ENCODE assay signal across 1 cellular context in genomic region chr10:46247808-46248569, GRCh38.
A peak's percentile ranks its signal among the peaks of the same experiment; 100 is the strongest.
TF ChIP-seq lines count a peak whose summit lies in the region.

No MANE protein-coding gene starts in this region.

TF ChIP-seq in K562, 482 proteins besides CTCF, POLR2A, EP300 and RAD21 (continued from another document and continues in another):
- no peak for TF ChIP-seq THAP12 (CRISPR knock-in tag; IDR thresholded peaks at IDR 0.05)
- TF ChIP-seq ZKSCAN1 (IDR thresholded peaks at IDR 0.05; ENCODE audit: low read depth, low read length) = 0 out of 2 replicates have a peak, but pooled peaks have one; percentile 36
- TF ChIP-seq RERE (CRISPR knock-in tag; IDR thresholded peaks at IDR 0.05; ENCODE audit: borderline replicate concordance) = no peak
- peak; percentile 22 for TF ChIP-seq CCNT2 (IDR thresholded peaks at IDR 0.05; ENCODE audit: borderline replicate concordance, extremely low read depth, insufficient read length, low read depth, low read length)
- no peak for TF ChIP-seq FOXM1 (IDR thresholded peaks at IDR 0.05; ENCODE audit: low read depth)
- no peak for TF ChIP-seq FOXM1 (CRISPR knock-in tag; IDR thresholded peaks at IDR 0.05; ENCODE audit: low read depth)
- peak in 1 of 2 experiments; percentile 31; a peak in 1 of 4 replicates for TF ChIP-seq ZNF639 (CRISPR knock-in tag; conservative IDR thresholded peaks at IDR 0.05 in 1 of 2, IDR thresholded peaks at IDR 0.05 in 1 of 2)
- no peak for TF ChIP-seq TFAM (CRISPR knock-in tag; conservative IDR thresholded peaks at IDR 0.05)
- no peak for TF ChIP-seq SRSF3 (IDR thresholded peaks at IDR 0.05; ENCODE audit: insufficient read depth, low read length)
- TF ChIP-seq SUPT5H (IDR thresholded peaks at IDR 0.05) = no peak
- no peak for TF ChIP-seq HDAC2 (IDR thresholded peaks at IDR 0.05)
- 0 out of 4 replicates have a peak, but pooled peaks of 1 of the 2 experiments have one; percentile 15 for TF ChIP-seq UBTF (IDR thresholded peaks at IDR 0.05; ENCODE audit: borderline replicate concordance in 1 of 2, low read depth in 2 of 2, low read length in 2 of 2)
- TF ChIP-seq ZNF511 (CRISPR knock-in tag; IDR thresholded peaks at IDR 0.05) = no peak
- 0 out of 2 replicates have a peak, but pooled peaks have one; percentile 45 for TF ChIP-seq ZNF766 (CRISPR knock-in tag; conservative IDR thresholded peaks at IDR 0.05)
- TF ChIP-seq ZNF24 (IDR thresholded peaks at IDR 0.05) = no peak
- no peak for TF ChIP-seq MNT (conservative IDR thresholded peaks at IDR 0.05)
- no peak for TF ChIP-seq TAF1 (IDR thresholded peaks at IDR 0.05; ENCODE audit: control insufficient read depth, extremely low read depth, insufficient read depth, low read length, severe bottlenecking)
- peak; percentile 72; the same call in 1 of the 2 replicates for TF ChIP-seq TFAP4 (CRISPR knock-in tag; IDR thresholded peaks at IDR 0.05; ENCODE audit: borderline replicate concordance)
- peak; percentile 77 for TF ChIP-seq ARID1B (IDR thresholded peaks at IDR 0.05)
- TF ChIP-seq HIVEP1 (CRISPR knock-in tag; IDR thresholded peaks at IDR 0.05) = no peak
- no peak for TF ChIP-seq ATF2 (CRISPR knock-in tag; IDR thresholded peaks at IDR 0.05)
- TF ChIP-seq CHCHD3 (CRISPR knock-in tag; IDR thresholded peaks at IDR 0.05) = no peak
- TF ChIP-seq HMGN3 (IDR thresholded peaks at IDR 0.05; ENCODE audit: borderline replicate concordance, extremely low read depth, insufficient read length, low read depth, low read length) = peak; percentile 37
- no peak for TF ChIP-seq EGR1 (conservative IDR thresholded peaks at IDR 0.05)
- peak; percentile 84 for TF ChIP-seq TEAD4 (IDR thresholded peaks at IDR 0.05; ENCODE audit: low read length)
- no peak for TF ChIP-seq TEAD4 (CRISPR knock-in tag; IDR thresholded peaks at IDR 0.05; ENCODE audit: borderline replicate concordance)
- TF ChIP-seq GATA2 (CRISPR knock-in tag; IDR thresholded peaks at IDR 0.05) = peak; percentile 82
- no peak for TF ChIP-seq DDX20 (tag; IDR thresholded peaks at IDR 0.05; ENCODE audit: low read depth)
- TF ChIP-seq KLF10 (CRISPR knock-in tag; IDR thresholded peaks at IDR 0.05) = no peak
- TF ChIP-seq JUND (IDR thresholded peaks at IDR 0.05; ENCODE audit: borderline replicate concordance, low read depth, low read length) = 0 out of 2 replicates have a peak, but pooled peaks have one; percentile 17
- peak; percentile 39; the same call in 1 of the 3 replicates for TF ChIP-seq JUND (tag; IDR thresholded peaks at IDR 0.05; ENCODE audit: borderline replicate concordance, low read depth, low read length)
- TF ChIP-seq ATF1 (CRISPR knock-in tag; IDR thresholded peaks at IDR 0.05) = no peak
- no peak for TF ChIP-seq ATF1 (tag; IDR thresholded peaks at IDR 0.05)
- peak; percentile 56 for TF ChIP-seq SMAD4 (CRISPR knock-in tag; conservative IDR thresholded peaks at IDR 0.05)
- TF ChIP-seq E2F3 (CRISPR knock-in tag; IDR thresholded peaks at IDR 0.05) = no peak
- TF ChIP-seq HOMEZ (CRISPR knock-in tag; IDR thresholded peaks at IDR 0.05) = no peak
- TF ChIP-seq PML (IDR thresholded peaks at IDR 0.05; ENCODE audit: low read length) = peak; percentile 61
- TF ChIP-seq PHB2 (IDR thresholded peaks at IDR 0.05; ENCODE audit: low read depth) = 0 out of 2 replicates have a peak, but pooled peaks have one; percentile 23
- no peak for TF ChIP-seq NONO (IDR thresholded peaks at IDR 0.05; ENCODE audit: low read depth in 2 of 2, low read length in 1 of 2)
- no peak for TF ChIP-seq BCLAF1 (IDR thresholded peaks at IDR 0.05; ENCODE audit: borderline replicate concordance in 1 of 2, control insufficient read depth in 1 of 2, low read depth in 2 of 2, low read length in 1 of 2)
